ENCODE assay signal across 8 cellular contexts in the genomic region with DNA sequence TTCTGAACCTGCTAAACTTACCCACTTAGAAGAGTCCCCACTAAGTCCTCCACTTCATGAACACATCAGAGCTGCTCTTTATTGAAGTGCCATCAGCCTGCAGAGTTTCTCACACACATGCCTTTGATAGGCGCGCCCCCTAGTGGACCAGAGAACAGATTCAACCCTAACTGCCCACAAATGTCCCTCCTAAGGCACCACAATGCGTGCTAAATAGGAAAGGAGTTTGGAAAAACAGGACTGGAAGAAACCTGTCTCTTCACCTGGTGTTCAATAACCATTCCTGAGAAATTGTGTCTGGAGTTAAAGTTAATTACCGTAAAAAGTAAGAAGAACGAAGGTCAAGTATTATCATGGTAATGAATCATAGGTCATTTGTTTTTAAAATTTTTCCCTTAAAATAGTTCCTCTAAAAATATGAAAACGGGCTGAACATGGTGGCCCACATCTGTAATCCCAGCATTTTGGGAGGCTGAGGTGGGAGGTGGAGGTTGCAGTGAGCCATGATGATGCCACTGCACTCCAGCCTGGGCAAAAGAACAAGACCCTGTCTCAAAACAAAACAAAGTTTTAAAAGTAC.
A peak's percentile ranks its signal among the peaks of the same experiment; 100 is the strongest.
DNase-seq lines count a peak whose midpoint lies in the region; ATAC-seq and TF ChIP-seq lines count a peak whose summit lies in the region.

No MANE protein-coding gene starts in this region.

- H3K36me3 ChIP-seq in right atrium auricular region: peaks cover 4% of the 10 kb centered on the region

- POLR2A ChIA-PET in AG04450 (lab: Yijun Ruan, JAX): no interaction called here

- intact Hi-C loops in sciatic nerve (cut with DNase I): loop anchor here (10.0 kb wide), 1 partner anchor 714 kb away; no protein-coding TSS in a partner anchor

- H3K27ac ChIP-seq in AG04450 (ENCODE audit: low read depth, low read length): no peak overlapping the region
- no peak overlapping the region for H3K27ac ChIP-seq in right atrium auricular region

- H3K9me3 ChIP-seq in AG04450 (ENCODE audit: control insufficient read depth, insufficient read depth, low read length): no peaks in the 10 kb centered on the region
- H3K9me3 ChIP-seq in right atrium auricular region: no peaks in the 10 kb centered on the region

- H3K4me3 ChIP-seq in AG04450 (ENCODE audit: low read depth, low read length) (no peak overlapping the region), right atrium auricular region (no peak overlapping the region)

- TF ChIP-seq CTCF in AG04450 (IDR thresholded peaks at IDR 0.05; ENCODE audit: low read depth, low read length) (peak; percentile 92), right atrium auricular region (IDR thresholded peaks at IDR 0.05) (peak; percentile 86 to 88)

- H3K27me3 ChIP-seq in AG04450 (ENCODE audit: control insufficient read depth, insufficient read depth, low read length) (peaks cover 2% of the 10 kb centered on the region), right atrium auricular region (no peaks in the 10 kb centered on the region)

- CTCF ChIA-PET in AG04450 (lab: Charles Lee): interaction anchor here (0.6 to 7.4 kb wide), 31 partner anchors 9 to 1326 kb away, joined by 3 to 135 read pairs (median 4); no protein-coding TSS in a partner anchor

- H3K4me1 ChIP-seq in right atrium auricular region: peaks cover 0 to 53% of the 10 kb centered on the region in 2 donors

- DNase-seq in AG04450 (ENCODE audit: low read depth, low spot score) (peak; percentile 20), NCI-H1092 (lab: John Stamatoyannopoulos, UW) (peak; percentile 68), T-helper 1 cell (peak; percentile 40 to 64 (median 52)), amniotic epithelial cell (ENCODE audit: low read depth) (peak; percentile 51), right atrium auricular region (ENCODE audit: low spot score) (peak; percentile 82), sciatic nerve (ENCODE audit: low spot score) (peak; percentile 89)

- ATAC-seq in GM18870 (IDR thresholded peaks at IDR 0.05; ENCODE audit: unreplicated experiment) (peak; percentile 64), sciatic nerve (peak; percentile 78), GM18519 (IDR thresholded peaks at IDR 0.05; ENCODE audit: low FRiP score, unreplicated experiment) (no peak)

Comparison
In these comparisons a context has a peak if more than half of its experiments do, and no peak if none do; other contexts are left out.
1. DNase-seq: peak in every context shown above with its lines; median percentile 89 in sciatic nerve; 82 in right atrium auricular region; 68 in NCI-H1092; 52 in T-helper 1 cell; 51 in amniotic epithelial cell; 20 in AG04450.